In genomic region chr10:3067045-3067858, GRCh38 we compare ENCODE assay signal across 8 cellular contexts. TPM values are rescaled to one million over a fixed set of nuclear protein-coding genes. Genes with fewer than 3 reads are reported as not detected.
DNase-seq lines count a peak whose midpoint lies in the region; ATAC-seq, FAIRE-seq and TF ChIP-seq lines count a peak whose summit lies in the region.

Gene PFKP (plus strand): TSS chr10:3067548. CDS start chr10:3067596, 48 bp downstream.

- TF ChIP-seq CTCF in C4-2B (conservative IDR thresholded peaks at IDR 0.05) (no peak), VCaP (conservative IDR thresholded peaks at IDR 0.05) (no peak), cardiac fibroblast (IDR thresholded peaks at IDR 0.05; ENCODE audit: low read depth, low read length) (no peak)

- ATAC-seq in GM19324 (IDR thresholded peaks at IDR 0.05; ENCODE audit: low FRiP score, unreplicated experiment) = peak; percentile 56
- peak; percentile 29 for ATAC-seq in HG03469 (IDR thresholded peaks at IDR 0.05; ENCODE audit: unreplicated experiment)
- peak; percentile 59 for ATAC-seq in left colon

- H3K4me3 ChIP-seq in cardiac fibroblast (replicated peaks in 1 of 2; ENCODE audit: low read depth in 2 of 2, low read length in 2 of 2) = peak within 1 kb of the TSS; percentile 68 to 84

- DNase-seq in cardiac fibroblast (ENCODE audit: low read depth in 2 of 2) = peak in 1 of 2 donors; percentile 28
- DNase-seq in left colon = peak; percentile 53 to 75
- DNase-seq in stimulated activated CD4-positive, alpha-beta T cell treated with anti-CD3 and anti-CD28 coated beads, Interleukin-2, amount 100 ng/mL, for 48 hours = peak; percentile 53 to 66
- no peak for DNase-seq in RCC 7860 (ENCODE audit: low spot score)

- H3K27ac ChIP-seq in C4-2B (peak within 1 kb of the TSS; percentile 84), VCaP (peak within 1 kb of the TSS; percentile 86)

- intact Hi-C loops in left colon (cut with DNase I, micrococcal nuclease) = no loop called here

- no peak for FAIRE-seq in RCC 7860 (lab: Jason Lieb, UNC)

RNA-seq across cellular contexts. Expression of gene PFKP, which starts in this region (rescaled TPM):
- 100 to 1,000 TPM; 104 to 116 TPM for total RNA-seq in left colon
